Comparison of ENCODE assay signal across 9 cellular contexts in genomic region chr19:10270180-10270615, GRCh38. TPM values are rescaled to one million over a fixed set of nuclear protein-coding genes. Genes with fewer than 3 reads are reported as not detected.
A peak's percentile ranks its signal among the peaks of the same experiment; 100 is the strongest.
DNase-seq lines count a peak whose midpoint lies in the region; ATAC-seq, FAIRE-seq and TF ChIP-seq lines count a peak whose summit lies in the region.
"Had no signal": no experiment of that assay in that cellular context is flagged by ENCODE, and none has a peak within 500 bp of the region (broad histone marks: within the 10 kb centered on the region; RNA-seq: fewer than 3 reads in every experiment).

No MANE protein-coding gene starts in this region.

- ATAC-seq in HG03097 (IDR thresholded peaks at IDR 0.05; ENCODE audit: low FRiP score, unreplicated experiment) (peak; percentile 36), T-helper 17 cell (peak; percentile 62), K562 (peak; percentile 65)

- H3K9me3 ChIP-seq in T-helper 17 cell (ENCODE audit: control insufficient read depth, low read length, poor library complexity, severe bottlenecking): no peaks in the 10 kb centered on the region
- no peaks in the 10 kb centered on the region for H3K9me3 ChIP-seq in K562 (replicated peaks; ENCODE audit: control insufficient read depth, insufficient read depth, low read depth, low read length)

- no peak for TF ChIP-seq EP300 in K562 (IDR thresholded peaks at IDR 0.05; ENCODE audit: low read length)

- intact Hi-C loops in K562 (cut with micrococcal nuclease): loop anchor here (1.0 to 2.0 kb wide), 2 partner anchors 19 to 111 kb away; partner anchors contain the start of genes ICAM5 and TYK2

- peak overlapping the region; percentile 48 for H3K4me3 ChIP-seq in K562

- no peak for TF ChIP-seq POLR2A in K562 (conservative IDR thresholded peaks at IDR 0.05)

- H3K36me3 ChIP-seq in K562 (ENCODE audit: control insufficient read depth, insufficient read depth, low read length): peaks cover 22% of the 10 kb centered on the region; the same call in 2 of the 3 replicates

- TF ChIP-seq RAD21 in K562 (CRISPR knock-in tag; conservative IDR thresholded peaks at IDR 0.05 in 1 of 2, IDR thresholded peaks at IDR 0.05 in 1 of 2): no peak

- peak; percentile 69 for DNase-seq in GM10266 (ENCODE audit: extremely low spot score)
- peak; percentile 47 to 55 (median 53) for DNase-seq in T-helper 17 cell
- peak; percentile 48 to 76 (median 70) for DNase-seq in K562 (ENCODE audit: extremely low read depth in 1 of 4, low spot score in 3 of 4)
- DNase-seq in kidney tubule cell (ENCODE audit: low spot score): peak; percentile 80
- DNase-seq in stimulated activated CD4-positive, alpha-beta T cell treated with anti-CD3 and anti-CD28 coated beads, Interleukin-4, amount 100 ng/mL, for 4 hours: peak; percentile 52 to 57
- DNase-seq in iPS-NIHi7 (ENCODE audit: extremely low spot score): no peak
- no peak for DNase-seq in dedifferentiated amniotic fluid mesenchymal stem cell (ENCODE audit: extremely low spot score)

- peak overlapping the region; percentile 91 for H2AFZ ChIP-seq in K562 (ENCODE audit: low read depth, low read length)

- WGBS in K562 (ENCODE audit: insufficient coverage, low coverage, missing lambda C conversion rate): 8% methylated on average over 24 of the region's 37 CpGs

- no peaks in the 10 kb centered on the region for H4K20me1 ChIP-seq in K562 (replicated peaks; ENCODE audit: control insufficient read depth, insufficient read depth, low read length)

- TF ChIP-seq CTCF in GM10266 (IDR thresholded peaks at IDR 0.05; ENCODE audit: control insufficient read depth, insufficient read depth, low read depth, missing control alignments): no peak
- no peak for TF ChIP-seq CTCF in K562 (IDR thresholded peaks at IDR 0.05 in 2 of 3, conservative IDR thresholded peaks at IDR 0.05 in 1 of 3; ENCODE audit: insufficient read depth in 2 of 3, low read depth in 1 of 3, low read length in 3 of 3)

- H3K36me3 Mint-ChIP-seq in T-helper 17 cell (ENCODE audit: low read depth): peaks cover 2% of the 10 kb centered on the region

- H3K4me1 ChIP-seq in K562 (replicated peaks in 1 of 2; ENCODE audit: control insufficient read depth in 2 of 2, insufficient read depth in 2 of 2, low read length in 2 of 2): peaks cover 16 to 33% of the 10 kb centered on the region in 2 experiments; a peak in 4 of 5 replicates

- peak overlapping the region; percentile 73 to 93 for H3K9ac ChIP-seq in K562 (ENCODE audit: insufficient read depth in 1 of 2, low read depth in 2 of 2, low read length in 2 of 2)

- BruUV-seq in K562 (replicated peaks; lab: Mats Ljungman, UMichigan): no TSS peak

- no peaks in the 10 kb centered on the region for H3K27me3 ChIP-seq in K562 (ENCODE audit: control insufficient read depth in 2 of 2, insufficient read depth in 2 of 2, low read length in 2 of 2)

- H3K79me2 ChIP-seq in K562 (ENCODE audit: control insufficient read depth, insufficient read depth, low read length): peaks cover 30% of the 10 kb centered on the region

- CTCF ChIA-PET in K562 (lab: Yijun Ruan, JAX; ENCODE audit: low intra/inter-chr PET ratio): interaction anchor here (3.9 kb wide), 1 partner anchor 119 kb away, joined by 77 read pairs; no protein-coding TSS in a partner anchor

- FAIRE-seq in K562 (lab: Jason Lieb, UNC): no peak

- peak overlapping the region; percentile 93 for H3K27ac Mint-ChIP-seq in T-helper 17 cell

- H3K4me3 Mint-ChIP-seq in T-helper 17 cell: peak overlapping the region; percentile 89

- peaks cover 25% of the 10 kb centered on the region for H3K4me1 Mint-ChIP-seq in T-helper 17 cell

- in situ Hi-C loops in K562 (cut with MboI): loop anchor here (5.0 kb wide), 1 partner anchor 117 kb away; no protein-coding TSS in a partner anchor

- no peaks in the 10 kb centered on the region for H3K9me1 ChIP-seq in K562 (ENCODE audit: control insufficient read depth, insufficient read depth, low read length)

- peak overlapping the region; percentile 76 for H3K4me2 ChIP-seq in K562 (ENCODE audit: insufficient read depth, low read length)

- POLR2A ChIA-PET in K562 (lab: Yijun Ruan, JAX): interaction anchor here (0.6 to 3.7 kb wide), 16 partner anchors 10 to 386 kb away, joined by 3 to 74 read pairs (median 4); partner anchors contain the start of genes FDX2, ICAM4, ICAM5 and PPAN

- no peaks in the 10 kb centered on the region for H3K27me3 Mint-ChIP-seq in T-helper 17 cell

- H3K27ac ChIP-seq in K562 (ENCODE audit: extremely low read depth, low read depth, low read length): peak overlapping the region; percentile 81

RNA-seq across cellular contexts. Expression of gene ICAM1, which starts 0.7 kb away (rescaled TPM):
- total RNA-seq in T-helper 17 cell (10 to 100 TPM; 18.7 to 28.1 TPM), K562 (2014; rRNA removed) (17.4 and 26.0 TPM in 2 replicates), K562 (2014; rRNA removed; fragmentation: Illumina TruSeq; extraction: Trizol) (11.9 and 12.1 TPM in 2 replicates), K562 (2015; rRNA removed; fragmentation: Illumina TruSeq; extraction: Trizol) (23.6 and 24.1 TPM in 2 replicates), K562 (2021) (22.3 and 22.6 TPM in 2 replicates)
- total RNA-seq in K562 (2011; cell fraction: chromatin; rRNA removed; ENCODE audit: low replicate concordance): 41.5 and 107 TPM in 2 replicates
- 83.4 and 99.6 TPM in 2 replicates for total RNA-seq in K562 (2011; cell fraction: nucleolus; rRNA removed)
- 76.3 and 76.6 TPM in 2 replicates for total RNA-seq in K562 (2011; cell fraction: nucleoplasm; rRNA removed)
- polyA plus RNA-seq in K562 (2011; rRNA removed) (13.1 and 21.4 TPM in 2 replicates), K562 (2014; fragmentation: Illumina TruSeq; extraction: Trizol) (24.4 and 29.9 TPM in 2 replicates), K562 (2014; fragmentation: Nextera tagmentation; extraction: Ambion mirVana) (1 to 10 TPM; 2.3 to 2.4 TPM), K562 (2014; rRNA removed) (13.4 TPM in 2 replicates)
- polyA plus RNA-seq in K562 (2011; cell fraction: cytosol; rRNA removed): 20.2 and 23.1 TPM in 2 replicates
- polyA plus RNA-seq in K562 (2011; cell fraction: nucleus; rRNA removed): 17.5 and 30.7 TPM in 2 replicates
- polyA plus RNA-seq in K562 (2012): 22.4 and 63.2 TPM in 2 replicates
- polyA minus RNA-seq in K562 (2011; rRNA and poly(A)+ RNA removed): 19.6 and 21.5 TPM in 2 replicates
- polyA minus RNA-seq in K562 (2011; cell fraction: cytosol; rRNA and poly(A)+ RNA removed): 21.5 and 23.8 TPM in 2 replicates
- 13.8 and 17.4 TPM in 2 replicates for polyA minus RNA-seq in K562 (2011; cell fraction: nucleus; rRNA and poly(A)+ RNA removed)

RNA-seq across cellular contexts. Expression of gene ICAM4, which starts 16.6 kb away (rescaled TPM):
- total RNA-seq in T-helper 17 cell (1 to 10 TPM in 1 of 2 donors, under 1 TPM in 1; 0.94 to 1.6 TPM), K562 (2014; rRNA removed) (86.1 and 93.8 TPM in 2 replicates), K562 (2014; rRNA removed; fragmentation: Illumina TruSeq; extraction: Trizol) (18.9 and 20.3 TPM in 2 replicates), K562 (2015; rRNA removed; fragmentation: Illumina TruSeq; extraction: Trizol) (42.0 and 43.4 TPM in 2 replicates), K562 (2021) (62.6 and 65.5 TPM in 2 replicates)
- total RNA-seq in K562 (2011; cell fraction: chromatin; rRNA removed; ENCODE audit: low replicate concordance): 14.7 and 49.5 TPM in 2 replicates
- 93.9 and 101 TPM in 2 replicates for total RNA-seq in K562 (2011; cell fraction: nucleolus; rRNA removed)
- total RNA-seq in K562 (2011; cell fraction: nucleoplasm; rRNA removed): 52.0 and 56.5 TPM in 2 replicates
- polyA plus RNA-seq in K562 (2011; rRNA removed) (29.5 and 34.4 TPM in 2 replicates), K562 (2014; fragmentation: Illumina TruSeq; extraction: Trizol) (21.0 and 45.3 TPM in 2 replicates), K562 (2014; fragmentation: Nextera tagmentation; extraction: Ambion mirVana) (10 to 100 TPM; 14.1 to 29.6 TPM), K562 (2014; rRNA removed) (83.8 and 96.6 TPM in 2 replicates)
- 49.4 and 120 TPM in 2 replicates for polyA plus RNA-seq in K562 (2011; cell fraction: cytosol; rRNA removed)
- 11.2 and 16.0 TPM in 2 replicates for polyA plus RNA-seq in K562 (2011; cell fraction: nucleus; rRNA removed)
- polyA plus RNA-seq in K562 (2012): 69.5 and 104 TPM in 2 replicates
- 5.9 and 9.1 TPM in 2 replicates for polyA minus RNA-seq in K562 (2011; rRNA and poly(A)+ RNA removed)
- 18.7 and 19.2 TPM in 2 replicates for polyA minus RNA-seq in K562 (2011; cell fraction: cytosol; rRNA and poly(A)+ RNA removed)
- polyA minus RNA-seq in K562 (2011; cell fraction: nucleus; rRNA and poly(A)+ RNA removed): 13.2 and 16.6 TPM in 2 replicates
- total RNA-seq: NCI-H460 had no signal

RNA-seq across cellular contexts. Expression of gene MRPL4, which starts 18.2 kb away (rescaled TPM):
- 10 to 100 TPM; 33.8 to 44.2 TPM for total RNA-seq in T-helper 17 cell
- 75.4 and 154 TPM in 2 replicates for total RNA-seq in K562 (2011; cell fraction: chromatin; rRNA removed; ENCODE audit: low replicate concordance)
- 118 and 119 TPM in 2 replicates for total RNA-seq in K562 (2011; cell fraction: nucleolus; rRNA removed)
- total RNA-seq in K562 (2011; cell fraction: nucleoplasm; rRNA removed): 109 and 125 TPM in 2 replicates
- 239 and 297 TPM in 2 replicates for total RNA-seq in K562 (2014; rRNA removed)
- 12.3 and 20.8 TPM in 2 replicates for total RNA-seq in K562 (2014; rRNA removed; fragmentation: Illumina TruSeq; extraction: Trizol)
- 64.9 and 69.9 TPM in 2 replicates for total RNA-seq in K562 (2015; rRNA removed; fragmentation: Illumina TruSeq; extraction: Trizol)
- 198 and 204 TPM in 2 replicates for total RNA-seq in K562 (2021)
- polyA plus RNA-seq in K562 (2011; rRNA removed): 44.2 and 64.0 TPM in 2 replicates
- 115 and 258 TPM in 2 replicates for polyA plus RNA-seq in K562 (2011; cell fraction: cytosol; rRNA removed)
- 132 and 192 TPM in 2 replicates for polyA plus RNA-seq in K562 (2011; cell fraction: nucleus; rRNA removed)
- 125 and 156 TPM in 2 replicates for polyA plus RNA-seq in K562 (2012)
- polyA plus RNA-seq in K562 (2014; fragmentation: Illumina TruSeq; extraction: Trizol): 71.2 and 153 TPM in 2 replicates
- polyA plus RNA-seq in K562 (2014; fragmentation: Nextera tagmentation; extraction: Ambion mirVana): 1 to 10 TPM; 1.4 to 5.0 TPM
- polyA plus RNA-seq in K562 (2014; rRNA removed): 178 and 184 TPM in 2 replicates
- polyA minus RNA-seq in K562 (2011; rRNA and poly(A)+ RNA removed): 17.9 and 18.5 TPM in 2 replicates
- polyA minus RNA-seq in K562 (2011; cell fraction: cytosol; rRNA and poly(A)+ RNA removed): 40.0 and 52.5 TPM in 2 replicates
- 25.0 and 33.0 TPM in 2 replicates for polyA minus RNA-seq in K562 (2011; cell fraction: nucleus; rRNA and poly(A)+ RNA removed)

RNA-seq across cellular contexts. Expression of gene ICAM5, which starts 19.6 kb away (rescaled TPM):
- under 1 TPM; 0.10 to 0.25 TPM for total RNA-seq in T-helper 17 cell
- 152 and 610 TPM in 2 replicates for total RNA-seq in K562 (2011; cell fraction: chromatin; rRNA removed; ENCODE audit: low replicate concordance)
- total RNA-seq in K562 (2011; cell fraction: nucleolus; rRNA removed): 442 and 477 TPM in 2 replicates
- total RNA-seq in K562 (2011; cell fraction: nucleoplasm; rRNA removed): 261 and 266 TPM in 2 replicates
- total RNA-seq in K562 (2014; rRNA removed): 39.7 TPM in 2 replicates
- total RNA-seq in K562 (2014; rRNA removed; fragmentation: Illumina TruSeq; extraction: Trizol): 1.7 and 3.7 TPM in 2 replicates
- total RNA-seq in K562 (2015; rRNA removed; fragmentation: Illumina TruSeq; extraction: Trizol): 13.7 and 16.6 TPM in 2 replicates
- total RNA-seq in K562 (2021): 69.7 and 89.5 TPM in 2 replicates
- polyA plus RNA-seq in K562 (2011; rRNA removed): 29.9 and 58.7 TPM in 2 replicates
- 50.3 and 80.3 TPM in 2 replicates for polyA plus RNA-seq in K562 (2011; cell fraction: cytosol; rRNA removed)
- 748 and 1,281 TPM in 2 replicates for polyA plus RNA-seq in K562 (2011; cell fraction: nucleus; rRNA removed)
- 45.0 and 59.7 TPM in 2 replicates for polyA plus RNA-seq in K562 (2012)
- 12.1 and 29.4 TPM in 2 replicates for polyA plus RNA-seq in K562 (2014; fragmentation: Illumina TruSeq; extraction: Trizol)
- under 1 TPM; 0.10 to 0.11 TPM for polyA plus RNA-seq in K562 (2014; fragmentation: Nextera tagmentation; extraction: Ambion mirVana)
- 97.4 and 114 TPM in 2 replicates for polyA plus RNA-seq in K562 (2014; rRNA removed)
- polyA minus RNA-seq in K562 (2011; rRNA and poly(A)+ RNA removed): 4.9 and 6.5 TPM in 2 replicates
- 19.6 and 29.4 TPM in 2 replicates for polyA minus RNA-seq in K562 (2011; cell fraction: cytosol; rRNA and poly(A)+ RNA removed)
- polyA minus RNA-seq in K562 (2011; cell fraction: nucleus; rRNA and poly(A)+ RNA removed): 91.7 and 98.6 TPM in 2 replicates

RNA-seq across cellular contexts. Expression of gene S1PR2, which starts 39.1 kb away (rescaled TPM):
- total RNA-seq in T-helper 17 cell (10 to 100 TPM; 14.2 to 18.1 TPM), K562 (2014; rRNA removed) (2.0 and 2.5 TPM in 2 replicates), K562 (2014; rRNA removed; fragmentation: Illumina TruSeq; extraction: Trizol) (1.3 and 1.5 TPM in 2 replicates), K562 (2015; rRNA removed; fragmentation: Illumina TruSeq; extraction: Trizol) (1.9 and 2.0 TPM in 2 replicates), K562 (2021) (3.8 and 3.9 TPM in 2 replicates)
- 6.5 and 16.7 TPM in 2 replicates for total RNA-seq in K562 (2011; cell fraction: chromatin; rRNA removed; ENCODE audit: low replicate concordance)
- total RNA-seq in K562 (2011; cell fraction: nucleolus; rRNA removed): 14.1 and 14.8 TPM in 2 replicates
- total RNA-seq in K562 (2011; cell fraction: nucleoplasm; rRNA removed): 9.9 and 11.3 TPM in 2 replicates
- polyA plus RNA-seq in K562 (2011; rRNA removed) (1.5 and 2.1 TPM in 2 replicates), K562 (2014; fragmentation: Illumina TruSeq; extraction: Trizol) (1.6 TPM in 2 replicates), K562 (2014; fragmentation: Nextera tagmentation; extraction: Ambion mirVana) (1 to 10 TPM; 1.9 to 2.2 TPM), K562 (2014; rRNA removed) (1.9 and 2.0 TPM in 2 replicates)
- polyA plus RNA-seq in K562 (2011; cell fraction: cytosol; rRNA removed): 2.7 and 4.7 TPM in 2 replicates
- polyA plus RNA-seq in K562 (2011; cell fraction: nucleus; rRNA removed): 2.1 and 2.9 TPM in 2 replicates
- 1.1 and 1.2 TPM in 2 replicates for polyA plus RNA-seq in K562 (2012)
- 2.5 and 3.3 TPM in 2 replicates for polyA minus RNA-seq in K562 (2011; rRNA and poly(A)+ RNA removed)
- 3.3 and 3.4 TPM in 2 replicates for polyA minus RNA-seq in K562 (2011; cell fraction: cytosol; rRNA and poly(A)+ RNA removed)
- 1.6 and 2.2 TPM in 2 replicates for polyA minus RNA-seq in K562 (2011; cell fraction: nucleus; rRNA and poly(A)+ RNA removed)

Comparison
In these comparisons a context has a peak if more than half of its experiments do, and no peak if none do; other contexts are left out.
1. DNase-seq: peak in GM10266 (single experiment), T-helper 17 cell (3 of 3), K562 (4 of 4), kidney tubule cell (single experiment) and stimulated activated CD4-positive, alpha-beta T cell treated with anti-CD3 and anti-CD28 coated beads, Interleukin-4, amount 100 ng/mL, for 4 hours (2 of 2); none in iPS-NIHi7 (single experiment) and dedifferentiated amniotic fluid mesenchymal stem cell (single experiment).
2. RNA of gene ICAM4, which starts 16.6 kb away (total RNA-seq): 14.7 to 101 TPM in K562; 0.94 to 1.6 TPM in T-helper 17 cell; every median in the first group is over 4 times any median in the second.
3. Peak in every context shown above with its lines, with median percentiles within 50 percentile points of each other: ATAC-seq.